Comparison of ENCODE assay signal across 22 cellular contexts in the genomic region with DNA sequence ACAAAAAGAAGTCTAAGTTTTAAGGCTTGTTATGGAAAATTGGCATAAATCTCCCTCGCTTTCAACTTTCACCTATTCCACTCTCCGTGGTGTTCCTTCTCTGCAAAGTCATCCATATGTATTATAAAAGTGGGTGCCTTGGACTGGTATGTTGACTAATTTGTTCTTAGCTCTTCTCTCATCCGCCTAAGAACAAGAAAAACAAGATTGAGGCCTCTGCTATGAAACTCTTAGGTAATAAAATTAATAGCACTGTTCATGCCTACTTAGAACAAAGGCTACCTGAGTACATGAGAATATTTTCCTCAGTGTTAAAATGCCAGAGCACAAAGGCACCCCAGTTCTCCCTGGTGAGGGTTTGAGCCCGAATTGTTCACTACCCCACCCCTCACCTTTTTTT. TPM values are rescaled to one million over a fixed set of nuclear protein-coding genes. Genes with fewer than 3 reads are reported as not detected.
A peak's percentile ranks its signal among the peaks of the same experiment; 100 is the strongest.
DNase-seq lines count a peak whose midpoint lies in the region; ATAC-seq, FAIRE-seq and TF ChIP-seq lines count a peak whose summit lies in the region.
"Had no signal": no experiment of that assay in that cellular context is flagged by ENCODE, and none has a peak within 500 bp of the region (broad histone marks: within the 10 kb centered on the region; RNA-seq: fewer than 3 reads in every experiment).

No MANE protein-coding gene starts in this region.

- FAIRE-seq in GM19239 (lab: Jason Lieb, UNC) = no peak
- FAIRE-seq: A549, astrocyte, H1 had no signal

- DNase-seq in CD4-positive, alpha-beta T cell = no peak
- DNase-seq in LoVo (ENCODE audit: low spot score) = peak; percentile 32
- DNase-seq in endodermal cell = no peak
- no peak for DNase-seq in HCEC 1CT
- no peak for DNase-seq in NCI-H2196 treated with DMSO at 0.1 percent for 48 hours (lab: John Stamatoyannopoulos, UW; ENCODE audit: unreplicated experiment)
- no peak for DNase-seq in CD4-positive, alpha-beta memory T cell
- DNase-seq in GM19239 (ENCODE audit: insufficient read length, low spot score) = no peak
- DNase-seq: cerebellar nuclear complex; effector CD8-positive, alpha-beta T cell; left ventricle myocardium inferior; NCI-H1105 treated with DMSO at 0.1 percent for 48 hours; NCI-H2081 treated with DMSO at 0.1 percent for 48 hours had no signal

- WGBS in endodermal cell (ENCODE audit: insufficient coverage in 1 of 2, insufficient read length in 1 of 2), 2 experiments = 96% methylated on average over 4 of the region's 4 CpGs; no CpG with 5 or more reads in 1 of the 2 experiments

- no peak for ATAC-seq in CD4-positive, alpha-beta T cell (ENCODE audit: poor library complexity)
- ATAC-seq: activated naive CD4-positive, alpha-beta T cell treated with anti-CD3 and anti-CD28 coated beads, Interleukin-2, amount 50 U/mL, for 72 hours; mucosa of descending colon had no signal

- H3K9me3 Mint-ChIP-seq in CD4-positive, alpha-beta T cell = no peaks in the 10 kb centered on the region
- H3K9me3 Mint-ChIP-seq in endodermal cell = peaks cover 48% of the 10 kb centered on the region
- H3K9me3 Mint-ChIP-seq in CD4-positive, alpha-beta memory T cell = no peaks in the 10 kb centered on the region

- peak overlapping the region; percentile 84 for H3K4me3 Mint-ChIP-seq in CD4-positive, alpha-beta T cell
- no peak overlapping the region for H3K4me3 Mint-ChIP-seq in endodermal cell
- peak overlapping the region in 2 of 8 donors; percentile 77 to 82 for H3K4me3 Mint-ChIP-seq in CD4-positive, alpha-beta memory T cell

- peaks cover 6% of the 10 kb centered on the region for H3K4me1 ChIP-seq in endodermal cell (ENCODE audit: control insufficient read depth, insufficient read depth, low read length)
- peaks cover 13 to 24% of the 10 kb centered on the region in 2 donors for H3K4me1 ChIP-seq in mucosa of rectum (ENCODE audit: control insufficient read depth in 2 of 2, insufficient read depth in 2 of 2, low read length in 2 of 2)
- H3K4me1 ChIP-seq in CD4-positive, alpha-beta memory T cell (ENCODE audit: insufficient read depth, low read length) = peaks cover 16% of the 10 kb centered on the region
- H3K4me1 ChIP-seq: A549 had no signal

- H3K4me3 ChIP-seq in endodermal cell (ENCODE audit: low read length) = peak overlapping the region; percentile 92
- peak overlapping the region; percentile 78 to 91 for H3K4me3 ChIP-seq in mucosa of rectum (ENCODE audit: low read length in 2 of 2)
- H3K4me3 ChIP-seq in CD4-positive, alpha-beta memory T cell (ENCODE audit: low read length in 2 of 2) = no peak overlapping the region
- H3K4me3 ChIP-seq: mucosa of descending colon had no signal

- no peak overlapping the region for H3K27ac Mint-ChIP-seq in CD4-positive, alpha-beta T cell
- no peak overlapping the region for H3K27ac Mint-ChIP-seq in endodermal cell
- H3K27ac Mint-ChIP-seq in CD4-positive, alpha-beta memory T cell = no peak overlapping the region

- CTCF ChIA-PET in CD4-positive, alpha-beta T cell (lab: Charles Lee) = interaction anchor here (1.1 kb wide), 1 partner anchor 84 kb away, joined by 3 read pairs; no protein-coding TSS in a partner anchor
- CTCF ChIA-PET in CD4-positive, alpha-beta memory T cell (lab: Charles Lee; ENCODE audit: partially characterized antibody) = interaction anchor here (1.4 to 1.7 kb wide), 2 partner anchors 13 to 19 kb away, joined by 4 to 7 read pairs; no protein-coding TSS in a partner anchor

- no peaks in the 10 kb centered on the region for H3K9me3 ChIP-seq in CD4-positive, alpha-beta T cell (ENCODE audit: control insufficient read depth, low read length)
- peaks cover 40% of the 10 kb centered on the region for H3K9me3 ChIP-seq in endodermal cell (ENCODE audit: control insufficient read depth, low read length)
- no peaks in the 10 kb centered on the region for H3K9me3 ChIP-seq in mucosa of rectum (ENCODE audit: control insufficient read depth in 2 of 2, low read length in 2 of 2)
- H3K9me3 ChIP-seq in CD4-positive, alpha-beta memory T cell (ENCODE audit: control insufficient read depth in 1 of 2, low read length in 2 of 2) = no peaks in the 10 kb centered on the region
- H3K9me3 ChIP-seq: A549, left ventricle myocardium inferior, mucosa of descending colon, stomach had no signal

- no peaks in the 10 kb centered on the region for H3K36me3 Mint-ChIP-seq in CD4-positive, alpha-beta T cell (ENCODE audit: low read depth)
- H3K36me3 Mint-ChIP-seq in endodermal cell (ENCODE audit: low read depth) = peaks cover 10% of the 10 kb centered on the region
- H3K36me3 Mint-ChIP-seq in CD4-positive, alpha-beta memory T cell = no peaks in the 10 kb centered on the region

- intact Hi-C loops in CD4-positive, alpha-beta T cell (cut with DNase I, micrococcal nuclease) = loop anchor here in 1 of 2 experiments (5.0 to 10.0 kb wide), 3 partner anchors 98 to 550 kb away; partner anchors contain the start of gene COMMD8
- intact Hi-C loops in CD4-positive, alpha-beta memory T cell (cut with micrococcal nuclease) = loop anchor here (5.0 kb wide), 2 partner anchors 103 to 252 kb away; partner anchors contain the start of genes NFXL1 and TEC

- H3K9ac ChIP-seq in endodermal cell (ENCODE audit: extremely low read depth, low read length, poor library complexity, severe bottlenecking) (no peak overlapping the region), mucosa of rectum (ENCODE audit: low read depth in 1 of 2, low read length in 2 of 2) (no peak overlapping the region)

- peaks cover 30% of the 10 kb centered on the region for H3K27me3 Mint-ChIP-seq in CD4-positive, alpha-beta T cell
- H3K27me3 Mint-ChIP-seq in endodermal cell (ENCODE audit: insufficient read depth) = peaks cover 33% of the 10 kb centered on the region
- peaks cover 8 to 19% of the 10 kb centered on the region in 2 donors for H3K27me3 Mint-ChIP-seq in CD4-positive, alpha-beta memory T cell

- no peaks in the 10 kb centered on the region for H3K36me3 ChIP-seq in endodermal cell (ENCODE audit: control insufficient read depth, insufficient read depth, low read length)
- no peaks in the 10 kb centered on the region for H3K36me3 ChIP-seq in mucosa of rectum (ENCODE audit: control insufficient read depth in 2 of 2, insufficient read depth in 2 of 2, low read length in 2 of 2)
- H3K36me3 ChIP-seq in CD4-positive, alpha-beta memory T cell (ENCODE audit: insufficient read depth, low read length) = no peaks in the 10 kb centered on the region
- H3K36me3 ChIP-seq: left ventricle myocardium inferior, stomach had no signal

- H3K27me3 ChIP-seq in CD4-positive, alpha-beta T cell (ENCODE audit: control insufficient read depth, insufficient read depth, low read length) = peaks cover 9% of the 10 kb centered on the region
- H3K27me3 ChIP-seq in endodermal cell (ENCODE audit: control insufficient read depth, insufficient read depth, low read length, poor library complexity, severe bottlenecking) = peaks cover 27% of the 10 kb centered on the region
- peaks cover 0 to 3% of the 10 kb centered on the region in 2 donors for H3K27me3 ChIP-seq in mucosa of rectum (ENCODE audit: control insufficient read depth in 2 of 2, insufficient read depth in 2 of 2, low read length in 2 of 2)
- no peaks in the 10 kb centered on the region for H3K27me3 ChIP-seq in CD4-positive, alpha-beta memory T cell (ENCODE audit: insufficient read depth, low read length)

- TF ChIP-seq CTCF in CD4-positive, alpha-beta T cell (IDR thresholded peaks at IDR 0.05) = no peak
- TF ChIP-seq CTCF in endodermal cell (conservative IDR thresholded peaks at IDR 0.05) = no peak

- no peak overlapping the region for H3K27ac ChIP-seq in CD4-positive, alpha-beta T cell (ENCODE audit: low read depth, low read length)
- H3K27ac ChIP-seq in endodermal cell (ENCODE audit: low read depth, low read length) (no peak overlapping the region), mucosa of rectum (ENCODE audit: low read depth in 2 of 2, low read length in 2 of 2) (peak overlapping the region in 1 of 2 donors; percentile 82)
- H3K27ac ChIP-seq in CD4-positive, alpha-beta memory T cell (ENCODE audit: low read depth, low read length) = no peak overlapping the region
- H3K27ac ChIP-seq: A549, left ventricle myocardium inferior had no signal

- POLR2A ChIA-PET in CD4-positive, alpha-beta T cell (lab: Charles Lee) = no interaction called here
- POLR2A ChIA-PET in CD4-positive, alpha-beta memory T cell (lab: Charles Lee; ENCODE audit: partially characterized antibody) = no interaction called here

- peaks cover 12% of the 10 kb centered on the region for H3K4me1 Mint-ChIP-seq in CD4-positive, alpha-beta T cell (ENCODE audit: low read depth)
- H3K4me1 Mint-ChIP-seq in endodermal cell = peaks cover 4% of the 10 kb centered on the region
- peaks cover 4 to 12% (median 6%) of the 10 kb centered on the region in 4 donors for H3K4me1 Mint-ChIP-seq in CD4-positive, alpha-beta memory T cell

RNA-seq across cellular contexts. Expression of gene CNGA1, which starts 1.3 kb away (rescaled TPM):
- total RNA-seq in CD4-positive, alpha-beta T cell = not detected
- total RNA-seq in endodermal cell = under 1 TPM in 1 of 2 donors, not detected in 1; 0.24 TPM
- polyA plus RNA-seq in endodermal cell (2013, experiment 1 of 2) = 0.25 TPM
- 0.62 TPM for polyA plus RNA-seq in endodermal cell (2013, experiment 2 of 2)
- total RNA-seq in CD4-positive, alpha-beta memory T cell = not detected
- polyA plus RNA-seq in CD4-positive, alpha-beta memory T cell = not detected
- total RNA-seq: astrocyte, G401, left ventricle myocardium inferior, pulmonary artery endothelial cell had no signal
- polyA plus RNA-seq: BJ had no signal

RNA-seq across cellular contexts. Expression of gene NIPAL1, which starts 1.4 kb away (rescaled TPM):
- under 1 TPM; 0.45 to 0.85 TPM for total RNA-seq in CD4-positive, alpha-beta T cell
- 1 to 10 TPM; 3.4 to 8.4 TPM for total RNA-seq in endodermal cell
- 0.96 TPM for polyA plus RNA-seq in endodermal cell (2013, experiment 1 of 2)
- 1.1 TPM for polyA plus RNA-seq in endodermal cell (2013, experiment 2 of 2)
- 1 to 10 TPM; 3.0 to 3.3 TPM for total RNA-seq in CD4-positive, alpha-beta memory T cell
- polyA plus RNA-seq in CD4-positive, alpha-beta memory T cell = under 1 TPM; 0.65 TPM

Comparison
In these comparisons a context has a peak if more than half of its experiments do, and no peak if none do; other contexts are left out.
1. H3K4me3 ChIP-seq: peak in endodermal cell (single experiment) and mucosa of rectum (2 of 2); none in CD4-positive, alpha-beta memory T cell (0 of 2).